In genomic region chr19:50358483-50359431, GRCh38 we compare ENCODE assay signal across 9 cellular contexts. TPM values are rescaled to one million over a fixed set of nuclear protein-coding genes. Genes with fewer than 3 reads are reported as not detected.
A peak's percentile ranks its signal among the peaks of the same experiment; 100 is the strongest.
DNase-seq lines count a peak whose midpoint lies in the region; ATAC-seq, FAIRE-seq and TF ChIP-seq lines count a peak whose summit lies in the region.
"Had no signal": no experiment of that assay in that cellular context is flagged by ENCODE, and none has a peak within 500 bp of the region (broad histone marks: within the 10 kb centered on the region; RNA-seq: fewer than 3 reads in every experiment).

No MANE protein-coding gene starts in this region.

- WGBS in pancreas, 2 donors = 28% methylated on average over 56 of the region's 56 CpGs
- WGBS in thymus = 35% methylated on average over 56 of the region's 56 CpGs

- CTCF ChIA-PET in activated CD8-positive, alpha-beta memory T cell treated with anti-CD3 and anti-CD28 coated beads, Interleukin-2, amount 10 ng/mL, durations not matched to agents 7 days and 5 days (lab: Charles Lee) = interaction anchor here (1.0 to 5.2 kb wide), 10 partner anchors 11 to 425 kb away, joined by 3 to 64 read pairs (median 16); partner anchors contain the start of gene POLD1

- no peaks in the 10 kb centered on the region for H3K36me3 ChIP-seq in pancreas
- H3K36me3 ChIP-seq in thymus (ENCODE audit: control insufficient read depth, insufficient read depth) = no peaks in the 10 kb centered on the region

- H3K27ac ChIP-seq in pancreas (peak overlapping the region in 3 of 4 donors; percentile 73 to 89 (median 89)), thymus (ENCODE audit: low read depth) (peak overlapping the region; percentile 94)

- peak overlapping the region; percentile 83 for H3K4me3 Mint-ChIP-seq in activated CD8-positive, alpha-beta memory T cell treated with anti-CD3 and anti-CD28 coated beads, Interleukin-2, amount 10 ng/mL, durations not matched to agents 7 days and 5 days

- no peaks in the 10 kb centered on the region for H3K4me1 ChIP-seq in pancreas
- peaks cover 2% of the 10 kb centered on the region for H3K4me1 ChIP-seq in thymus (ENCODE audit: control insufficient read depth, insufficient read depth, low read length)

- DNase-seq in DMS79 treated with DMSO at 0.1 percent for 48 hours (lab: John Stamatoyannopoulos, UW) (peak; percentile 84), NCI-H1105 treated with DMSO at 0.1 percent for 48 hours (lab: John Stamatoyannopoulos, UW) (peak; percentile 60), epidermal melanocyte (ENCODE audit: insufficient read length, low spot score) (peak; percentile 84), pancreas (peak; percentile 69 to 91 (median 80)), NCI-H1930 (lab: John Stamatoyannopoulos, UW) (no peak)
- DNase-seq in activated CD8-positive, alpha-beta memory T cell treated with anti-CD3 and anti-CD28 coated beads, Interleukin-2, amount 10 ng/mL, durations not matched to agents 7 days and 5 days = peak; percentile 84

- H3K9me3 Mint-ChIP-seq in activated CD8-positive, alpha-beta memory T cell treated with anti-CD3 and anti-CD28 coated beads, Interleukin-2, amount 10 ng/mL, durations not matched to agents 7 days and 5 days (ENCODE audit: low read depth) = no peaks in the 10 kb centered on the region

- H3K27me3 ChIP-seq in pancreas (no peaks in the 10 kb centered on the region), thymus (ENCODE audit: control insufficient read depth, insufficient read depth) (no peaks in the 10 kb centered on the region)

- H3K4me1 Mint-ChIP-seq in activated CD8-positive, alpha-beta memory T cell treated with anti-CD3 and anti-CD28 coated beads, Interleukin-2, amount 10 ng/mL, durations not matched to agents 7 days and 5 days = peaks cover 51% of the 10 kb centered on the region

- FAIRE-seq in pancreas (lab: Jason Lieb, UNC) = no peak

- TF ChIP-seq CTCF in pancreas (IDR thresholded peaks at IDR 0.05) = no peak

- H3K4me3 ChIP-seq in pancreas (peak overlapping the region; percentile 10 to 53 (median 28)), thymus (ENCODE audit: low read length) (peak overlapping the region; percentile 65)

- no peaks in the 10 kb centered on the region for H3K27me3 Mint-ChIP-seq in activated CD8-positive, alpha-beta memory T cell treated with anti-CD3 and anti-CD28 coated beads, Interleukin-2, amount 10 ng/mL, durations not matched to agents 7 days and 5 days

- H3K36me3 Mint-ChIP-seq in activated CD8-positive, alpha-beta memory T cell treated with anti-CD3 and anti-CD28 coated beads, Interleukin-2, amount 10 ng/mL, durations not matched to agents 7 days and 5 days = peaks cover 13% of the 10 kb centered on the region

- H3K27ac Mint-ChIP-seq in activated CD8-positive, alpha-beta memory T cell treated with anti-CD3 and anti-CD28 coated beads, Interleukin-2, amount 10 ng/mL, durations not matched to agents 7 days and 5 days = peak overlapping the region; percentile 98

- H3K9me3 ChIP-seq in pancreas = no peaks in the 10 kb centered on the region
- no peaks in the 10 kb centered on the region for H3K9me3 ChIP-seq in thymus (ENCODE audit: control insufficient read depth)

- intact Hi-C loops in pancreas (cut with DNase I) = loop anchor here in 2 of 3 donors (5.0 to 10.0 kb wide), 2 partner anchors 106 to 424 kb away; no protein-coding TSS in a partner anchor

- ATAC-seq in activated CD8-positive, alpha-beta memory T cell treated with anti-CD3 and anti-CD28 coated beads, Interleukin-2, amount 10 ng/mL, durations not matched to agents 7 days and 5 days = peak; percentile 44
- ATAC-seq in pancreas (peak; percentile 69 to 79 (median 72)), HG02759 (IDR thresholded peaks at IDR 0.05; ENCODE audit: unreplicated experiment) (no peak)

RNA-seq across cellular contexts. Expression of gene NAPSA, which starts 6.7 kb away (rescaled TPM):
- total RNA-seq in activated CD8-positive, alpha-beta memory T cell treated with anti-CD3 and anti-CD28 coated beads, Interleukin-2, amount 10 ng/mL, durations not matched to agents 7 days and 5 days = 1 to 10 TPM; 5.3 to 8.8 TPM
- 1 to 10 TPM in 5 of 6 donors, under 1 TPM in 1; 0.78 to 3.2 (median 1.5) TPM for total RNA-seq in pancreas
- polyA plus RNA-seq in pancreas = 1 to 10 TPM; 4.1 to 4.6 TPM
- 6.4 TPM for polyA plus RNA-seq in thymus
- total RNA-seq: HT1080 had no signal

RNA-seq across cellular contexts. Expression of gene NR1H2, which starts 17.5 kb away (rescaled TPM):
- total RNA-seq in activated CD8-positive, alpha-beta memory T cell treated with anti-CD3 and anti-CD28 coated beads, Interleukin-2, amount 10 ng/mL, durations not matched to agents 7 days and 5 days = 10 to 100 TPM; 62.2 to 69.8 TPM
- total RNA-seq in pancreas = 10 to 100 TPM; 20.5 to 33.5 (median 25.6) TPM
- polyA plus RNA-seq in pancreas (10 to 100 TPM; 45.9 to 46.5 TPM), thymus (57.2 TPM)

RNA-seq across cellular contexts. Expression of gene POLD1, which starts 25.4 kb away (rescaled TPM):
- 100 to 1,000 TPM; 158 to 215 TPM for total RNA-seq in activated CD8-positive, alpha-beta memory T cell treated with anti-CD3 and anti-CD28 coated beads, Interleukin-2, amount 10 ng/mL, durations not matched to agents 7 days and 5 days
- 10 to 100 TPM in 4 of 6 donors, 1 to 10 TPM in 2; 9.5 to 16.7 (median 11.9) TPM for total RNA-seq in pancreas
- polyA plus RNA-seq in pancreas (10 to 100 TPM; 36.1 to 45.5 TPM), thymus (39.5 TPM)

RNA-seq across cellular contexts. Expression of gene KCNC3, which starts 29.6 kb away (rescaled TPM):
- total RNA-seq in activated CD8-positive, alpha-beta memory T cell treated with anti-CD3 and anti-CD28 coated beads, Interleukin-2, amount 10 ng/mL, durations not matched to agents 7 days and 5 days = 1 to 10 TPM; 1.3 to 2.3 TPM
- 1 to 10 TPM; 2.4 to 4.6 (median 3.4) TPM for total RNA-seq in pancreas
- 1 to 10 TPM; 4.8 to 7.1 TPM for polyA plus RNA-seq in pancreas
- 6.8 TPM for polyA plus RNA-seq in thymus
- total RNA-seq: HT1080 had no signal

RNA-seq across cellular contexts. Expression of gene SPIB, which starts 60.0 kb away (rescaled TPM):
- under 1 TPM; 0.23 to 0.66 TPM for total RNA-seq in activated CD8-positive, alpha-beta memory T cell treated with anti-CD3 and anti-CD28 coated beads, Interleukin-2, amount 10 ng/mL, durations not matched to agents 7 days and 5 days
- total RNA-seq in pancreas = 10 to 100 TPM in 1 of 6 donors, 1 to 10 TPM in 2, under 1 TPM in 3; 0.09 to 25.6 (median 1.2) TPM
- polyA plus RNA-seq in pancreas = 1 to 10 TPM in 1 of 2 donors, under 1 TPM in 1; 0.80 to 1.2 TPM
- 14.8 TPM for polyA plus RNA-seq in thymus

Comparison
In these comparisons a context has a peak if more than half of its experiments do, and no peak if none do; other contexts are left out.
1. DNase-seq: peak in DMS79 treated with DMSO at 0.1 percent for 48 hours (single experiment), NCI-H1105 treated with DMSO at 0.1 percent for 48 hours (single experiment), activated CD8-positive, alpha-beta memory T cell treated with anti-CD3 and anti-CD28 coated beads, Interleukin-2, amount 10 ng/mL, durations not matched to agents 7 days and 5 days (single experiment), epidermal melanocyte (single experiment) and pancreas (6 of 6); none in NCI-H1930 (0 of 2).
2. RNA of gene POLD1, which starts 25.4 kb away (total RNA-seq): 158 to 215 TPM in activated CD8-positive, alpha-beta memory T cell treated with anti-CD3 and anti-CD28 coated beads, Interleukin-2, amount 10 ng/mL, durations not matched to agents 7 days and 5 days; 9.5 to 16.7 TPM in pancreas; every median in the first group is over 4 times any median in the second.